ENCODE assay signal across 8 cellular contexts in the genomic region with DNA sequence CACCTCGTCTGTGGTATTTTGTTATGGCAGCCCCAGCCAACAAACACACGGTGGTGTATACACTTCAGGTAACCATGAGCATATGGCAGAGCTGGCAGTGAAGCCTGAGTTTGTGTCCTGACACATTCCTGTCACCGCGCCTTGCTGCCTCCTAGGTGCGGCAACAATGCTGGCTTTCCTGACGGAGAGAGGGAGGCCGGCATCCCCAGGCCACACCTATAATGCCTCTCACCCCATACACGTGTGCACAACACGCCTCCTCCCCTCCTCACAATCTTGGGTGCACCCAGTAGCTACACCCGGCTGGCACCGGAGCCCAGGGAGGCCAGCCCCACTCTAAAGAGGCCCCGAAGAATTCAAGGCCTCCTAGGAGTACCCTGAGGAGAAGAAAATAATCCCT.
A peak's percentile ranks its signal among the peaks of the same experiment; 100 is the strongest.
DNase-seq lines count a peak whose midpoint lies in the region; ATAC-seq and TF ChIP-seq lines count a peak whose summit lies in the region.

No MANE protein-coding gene starts in this region.

- H3K9me3 ChIP-seq in hepatocyte (ENCODE audit: low read depth) = no peaks in the 10 kb centered on the region

- no peak overlapping the region for H3K4me2 ChIP-seq in hepatocyte

- no peaks in the 10 kb centered on the region for H3K9me3 Mint-ChIP-seq in activated naive CD4-positive, alpha-beta T cell treated with anti-CD3 and anti-CD28 coated beads for 36 hours
- H3K9me3 Mint-ChIP-seq in effector memory CD8-positive, alpha-beta T cell = no peaks in the 10 kb centered on the region

- H3K36me3 ChIP-seq in hepatocyte (replicated peaks; ENCODE audit: insufficient read depth, low read depth) = no peaks in the 10 kb centered on the region

- peak overlapping the region; percentile 35 for H3K27ac ChIP-seq in hepatocyte

- no peaks in the 10 kb centered on the region for H3K79me2 ChIP-seq in hepatocyte

- no peak for DNase-seq in activated naive CD4-positive, alpha-beta T cell treated with anti-CD3 and anti-CD28 coated beads for 36 hours
- no peak for DNase-seq in activated naive CD4-positive, alpha-beta T cell treated with Interleukin-2 at 50 U/mL for 16 hours
- DNase-seq in NCI-H510A treated with DMSO at 0.1 percent for 48 hours (lab: John Stamatoyannopoulos, UW) = peak; percentile 48
- DNase-seq in hepatocyte (ENCODE audit: low spot score) = peak; percentile 24
- peak; percentile 46 for DNase-seq in ureter (ENCODE audit: low spot score)
- no peak for DNase-seq in NCI-H446 treated with DMSO at 0.1 percent for 48 hours (lab: John Stamatoyannopoulos, UW)
- no peak for DNase-seq in activated gamma-delta T cell (lab: John Stamatoyannopoulos, UW)
- DNase-seq in effector memory CD8-positive, alpha-beta T cell = no peak

- no peak for TF ChIP-seq CTCF in hepatocyte (IDR thresholded peaks at IDR 0.05; ENCODE audit: poor library complexity)

- peaks cover 5% of the 10 kb centered on the region for H3K4me1 ChIP-seq in hepatocyte (ENCODE audit: insufficient read depth)

- no peaks in the 10 kb centered on the region for H4K20me1 ChIP-seq in hepatocyte (ENCODE audit: insufficient read depth, poor library complexity, severe bottlenecking)

- WGBS in hepatocyte (ENCODE audit: low lambda C conversion rate, missing lambda C conversion rate) = 79% methylated on average over 12 of the region's 12 CpGs

- H3K9me2 ChIP-seq in hepatocyte (replicated peaks; ENCODE audit: insufficient read depth) = no peaks in the 10 kb centered on the region

- peaks cover 41% of the 10 kb centered on the region for H3K4me1 Mint-ChIP-seq in activated naive CD4-positive, alpha-beta T cell treated with anti-CD3 and anti-CD28 coated beads for 36 hours (ENCODE audit: low read depth)
- peaks cover 4 to 12% of the 10 kb centered on the region in 2 donors for H3K4me1 Mint-ChIP-seq in effector memory CD8-positive, alpha-beta T cell (ENCODE audit: low read depth in 2 of 2)

- H3K27me3 Mint-ChIP-seq in activated naive CD4-positive, alpha-beta T cell treated with anti-CD3 and anti-CD28 coated beads for 36 hours (ENCODE audit: low read depth) = no peaks in the 10 kb centered on the region
- H3K27me3 Mint-ChIP-seq in effector memory CD8-positive, alpha-beta T cell = peaks cover 0 to 30% of the 10 kb centered on the region in 2 donors

- no peaks in the 10 kb centered on the region for H3K27me3 ChIP-seq in hepatocyte

- no peak for ATAC-seq in effector memory CD8-positive, alpha-beta T cell (replicated peaks)

- CTCF ChIA-PET in activated naive CD4-positive, alpha-beta T cell treated with anti-CD3 and anti-CD28 coated beads for 36 hours (lab: Charles Lee) = interaction anchor here (0.5 to 5.2 kb wide), 9 partner anchors 8 to 1218 kb away, joined by 3 to 102 read pairs (median 6); no protein-coding TSS in a partner anchor

- intact Hi-C loops in activated naive CD4-positive, alpha-beta T cell treated with anti-CD3 and anti-CD28 coated beads for 36 hours (cut with micrococcal nuclease) = loop anchor here (2.0 to 5.0 kb wide), 5 partner anchors 356 to 1764 kb away; a partner anchor contains a TSS

- no peaks in the 10 kb centered on the region for H3K36me3 Mint-ChIP-seq in activated naive CD4-positive, alpha-beta T cell treated with anti-CD3 and anti-CD28 coated beads for 36 hours (ENCODE audit: low read depth)
- H3K36me3 Mint-ChIP-seq in effector memory CD8-positive, alpha-beta T cell (ENCODE audit: insufficient read depth) = no peaks in the 10 kb centered on the region

- H2AFZ ChIP-seq in hepatocyte = no peak overlapping the region

- H3K4me3 ChIP-seq in hepatocyte = no peak overlapping the region

- peak overlapping the region; percentile 90 for H3K27ac Mint-ChIP-seq in activated naive CD4-positive, alpha-beta T cell treated with anti-CD3 and anti-CD28 coated beads for 36 hours
- no peak overlapping the region for H3K27ac Mint-ChIP-seq in effector memory CD8-positive, alpha-beta T cell

- no peak overlapping the region for H3K4me3 Mint-ChIP-seq in activated naive CD4-positive, alpha-beta T cell treated with anti-CD3 and anti-CD28 coated beads for 36 hours
- no peak overlapping the region for H3K4me3 Mint-ChIP-seq in effector memory CD8-positive, alpha-beta T cell

Comparison
In these comparisons a context has a peak if more than half of its experiments do, and no peak if none do; other contexts are left out.
1. DNase-seq: peak in NCI-H510A treated with DMSO at 0.1 percent for 48 hours (single experiment), hepatocyte (single experiment) and ureter (single experiment); none in activated naive CD4-positive, alpha-beta T cell treated with anti-CD3 and anti-CD28 coated beads for 36 hours (single experiment), activated naive CD4-positive, alpha-beta T cell treated with Interleukin-2 at 50 U/mL for 16 hours (single experiment), NCI-H446 treated with DMSO at 0.1 percent for 48 hours (single experiment), activated gamma-delta T cell (single experiment) and effector memory CD8-positive, alpha-beta T cell (0 of 3).